Comparison of ENCODE assay signal across 8 cellular contexts in genomic region chr9:91714020-91714721, GRCh38.
A peak's percentile ranks its signal among the peaks of the same experiment; 100 is the strongest.
DNase-seq lines count a peak whose midpoint lies in the region; ATAC-seq lines count a peak whose summit lies in the region.

No MANE protein-coding gene starts in this region.

- peak overlapping the region; percentile 66 for H3K27ac ChIP-seq in stomach smooth muscle (ENCODE audit: low read length)
- no peak overlapping the region for H3K27ac ChIP-seq in naive thymus-derived CD4-positive, alpha-beta T cell (ENCODE audit: low read depth, low read length)

- H3K27me3 Mint-ChIP-seq in naive thymus-derived CD4-positive, alpha-beta T cell = peaks cover 37 to 49% (median 41%) of the 10 kb centered on the region in 5 donors

- no peaks in the 10 kb centered on the region for H3K9me3 ChIP-seq in stomach smooth muscle (ENCODE audit: control insufficient read depth in 2 of 2, low read length in 2 of 2)
- peaks cover 0 to 5% (median 0%) of the 10 kb centered on the region in 3 experiments for H3K9me3 ChIP-seq in naive thymus-derived CD4-positive, alpha-beta T cell (ENCODE audit: control insufficient read depth in 2 of 3, low read length in 3 of 3)

- peak overlapping the region in 1 of 2 donors; percentile 13 for H3K9ac ChIP-seq in stomach smooth muscle (ENCODE audit: low read length in 2 of 2)

- no peak for ATAC-seq in HG02970 (IDR thresholded peaks at IDR 0.05; ENCODE audit: low FRiP score, unreplicated experiment)
- no peak for ATAC-seq in naive thymus-derived CD4-positive, alpha-beta T cell

- H3K4me3 ChIP-seq in stomach smooth muscle (ENCODE audit: low read length in 2 of 2) = peak overlapping the region in 1 of 2 donors; percentile 64
- no peak overlapping the region for H3K4me3 ChIP-seq in naive thymus-derived CD4-positive, alpha-beta T cell (ENCODE audit: low read length)

- H3K9me3 Mint-ChIP-seq in naive thymus-derived CD4-positive, alpha-beta T cell = peaks cover 0 to 22% (median 5%) of the 10 kb centered on the region in 11 donors

- H3K27ac Mint-ChIP-seq in naive thymus-derived CD4-positive, alpha-beta T cell = no peak overlapping the region

- CTCF ChIA-PET in naive thymus-derived CD4-positive, alpha-beta T cell (lab: Charles Lee) = no interaction called here

- peak overlapping the region in 5 of 10 donors; percentile 14 to 60 (median 26) for H3K4me3 Mint-ChIP-seq in naive thymus-derived CD4-positive, alpha-beta T cell

- peaks cover 0 to 6% (median 3%) of the 10 kb centered on the region in 7 donors for H3K4me1 Mint-ChIP-seq in naive thymus-derived CD4-positive, alpha-beta T cell

- H3K27me3 ChIP-seq in stomach smooth muscle (ENCODE audit: control insufficient read depth in 1 of 2, insufficient read depth in 2 of 2, low read length in 2 of 2) = no peaks in the 10 kb centered on the region
- no peaks in the 10 kb centered on the region for H3K27me3 ChIP-seq in naive thymus-derived CD4-positive, alpha-beta T cell (ENCODE audit: control insufficient read depth in 2 of 2, insufficient read depth in 2 of 2, low read length in 2 of 2)

- peak; percentile 37 to 40 for DNase-seq in SHP77 (lab: John Stamatoyannopoulos, UW)
- no peak for DNase-seq in SHP77 treated with DMSO at 0.1 percent for 48 hours (lab: John Stamatoyannopoulos, UW)
- DNase-seq in M059J (ENCODE audit: low read depth) = peak; percentile 29
- DNase-seq in astrocyte of the hippocampus (ENCODE audit: low read depth, low spot score) = peak; percentile 75
- peak; percentile 88 for DNase-seq in iPS-NIHi7 (ENCODE audit: extremely low spot score)
- no peak for DNase-seq in naive thymus-derived CD4-positive, alpha-beta T cell

- POLR2A ChIA-PET in naive thymus-derived CD4-positive, alpha-beta T cell (lab: Charles Lee) = no interaction called here

- intact Hi-C loops in naive thymus-derived CD4-positive, alpha-beta T cell (cut with micrococcal nuclease) = loop anchor here in 1 of 2 donors (5.0 to 10.0 kb wide), 2 partner anchors 352 to 679 kb away; partner anchors contain the start of gene AUH

- H3K36me3 Mint-ChIP-seq in naive thymus-derived CD4-positive, alpha-beta T cell = peaks cover 0 to 7% (median 4%) of the 10 kb centered on the region in 5 donors

- peaks cover 4% of the 10 kb centered on the region for H3K4me1 ChIP-seq in stomach smooth muscle (ENCODE audit: control insufficient read depth, insufficient read depth, low read length)
- peaks cover 5 to 6% of the 10 kb centered on the region in 2 donors for H3K4me1 ChIP-seq in naive thymus-derived CD4-positive, alpha-beta T cell (ENCODE audit: control insufficient read depth in 2 of 2, insufficient read depth in 2 of 2, low read length in 2 of 2)

- H3K36me3 ChIP-seq in stomach smooth muscle (ENCODE audit: control insufficient read depth in 2 of 2, insufficient read depth in 2 of 2, low read length in 2 of 2) = no peaks in the 10 kb centered on the region
- no peaks in the 10 kb centered on the region for H3K36me3 ChIP-seq in naive thymus-derived CD4-positive, alpha-beta T cell (ENCODE audit: control insufficient read depth in 2 of 3, insufficient read depth in 3 of 3, low read length in 3 of 3)

Comparison
In these comparisons a context has a peak if more than half of its experiments do, and no peak if none do; other contexts are left out.
1. DNase-seq: peak in SHP77 (2 of 2), M059J (single experiment), astrocyte of the hippocampus (single experiment) and iPS-NIHi7 (single experiment); none in SHP77 treated with DMSO at 0.1 percent for 48 hours (single experiment) and naive thymus-derived CD4-positive, alpha-beta T cell (0 of 9).